ENCODE assay signal across 2 cellular contexts in genomic region chr12:83468988-83469908, GRCh38.
TF ChIP-seq lines count a peak whose summit lies in the region.

No MANE protein-coding gene starts in this region.

TF ChIP-seq in GM12878, 131 proteins besides CTCF, POLR2A, EP300 and RAD21 (continued from another document):
- TF ChIP-seq, protein P1, sequence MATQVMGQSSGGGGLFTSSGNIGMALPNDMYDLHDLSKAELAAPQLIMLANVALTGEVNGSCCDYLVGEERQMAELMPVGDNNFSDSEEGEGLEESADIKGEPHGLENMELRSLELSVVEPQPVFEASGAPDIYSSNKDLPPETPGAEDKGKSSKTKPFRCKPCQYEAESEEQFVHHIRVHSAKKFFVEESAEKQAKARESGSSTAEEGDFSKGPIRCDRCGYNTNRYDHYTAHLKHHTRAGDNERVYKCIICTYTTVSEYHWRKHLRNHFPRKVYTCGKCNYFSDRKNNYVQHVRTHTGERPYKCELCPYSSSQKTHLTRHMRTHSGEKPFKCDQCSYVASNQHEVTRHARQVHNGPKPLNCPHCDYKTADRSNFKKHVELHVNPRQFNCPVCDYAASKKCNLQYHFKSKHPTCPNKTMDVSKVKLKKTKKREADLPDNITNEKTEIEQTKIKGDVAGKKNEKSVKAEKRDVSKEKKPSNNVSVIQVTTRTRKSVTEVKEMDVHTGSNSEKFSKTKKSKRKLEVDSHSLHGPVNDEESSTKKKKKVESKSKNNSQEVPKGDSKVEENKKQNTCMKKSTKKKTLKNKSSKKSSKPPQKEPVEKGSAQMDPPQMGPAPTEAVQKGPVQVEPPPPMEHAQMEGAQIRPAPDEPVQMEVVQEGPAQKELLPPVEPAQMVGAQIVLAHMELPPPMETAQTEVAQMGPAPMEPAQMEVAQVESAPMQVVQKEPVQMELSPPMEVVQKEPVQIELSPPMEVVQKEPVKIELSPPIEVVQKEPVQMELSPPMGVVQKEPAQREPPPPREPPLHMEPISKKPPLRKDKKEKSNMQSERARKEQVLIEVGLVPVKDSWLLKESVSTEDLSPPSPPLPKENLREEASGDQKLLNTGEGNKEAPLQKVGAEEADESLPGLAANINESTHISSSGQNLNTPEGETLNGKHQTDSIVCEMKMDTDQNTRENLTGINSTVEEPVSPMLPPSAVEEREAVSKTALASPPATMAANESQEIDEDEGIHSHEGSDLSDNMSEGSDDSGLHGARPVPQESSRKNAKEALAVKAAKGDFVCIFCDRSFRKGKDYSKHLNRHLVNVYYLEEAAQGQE (IDR thresholded peaks at IDR 0.05; ENCODE audit: low read depth, low read length), result no peak
- TF ChIP-seq, protein P2, sequence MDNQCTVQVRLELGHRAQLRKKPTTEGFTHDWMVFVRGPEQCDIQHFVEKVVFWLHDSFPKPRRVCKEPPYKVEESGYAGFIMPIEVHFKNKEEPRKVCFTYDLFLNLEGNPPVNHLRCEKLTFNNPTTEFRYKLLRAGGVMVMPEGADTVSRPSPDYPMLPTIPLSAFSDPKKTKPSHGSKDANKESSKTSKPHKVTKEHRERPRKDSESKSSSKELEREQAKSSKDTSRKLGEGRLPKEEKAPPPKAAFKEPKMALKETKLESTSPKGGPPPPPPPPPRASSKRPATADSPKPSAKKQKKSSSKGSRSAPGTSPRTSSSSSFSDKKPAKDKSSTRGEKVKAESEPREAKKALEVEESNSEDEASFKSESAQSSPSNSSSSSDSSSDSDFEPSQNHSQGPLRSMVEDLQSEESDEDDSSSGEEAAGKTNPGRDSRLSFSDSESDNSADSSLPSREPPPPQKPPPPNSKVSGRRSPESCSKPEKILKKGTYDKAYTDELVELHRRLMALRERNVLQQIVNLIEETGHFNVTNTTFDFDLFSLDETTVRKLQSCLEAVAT (IDR thresholded peaks at IDR 0.05), result no peak
- TF ChIP-seq, protein P3, sequence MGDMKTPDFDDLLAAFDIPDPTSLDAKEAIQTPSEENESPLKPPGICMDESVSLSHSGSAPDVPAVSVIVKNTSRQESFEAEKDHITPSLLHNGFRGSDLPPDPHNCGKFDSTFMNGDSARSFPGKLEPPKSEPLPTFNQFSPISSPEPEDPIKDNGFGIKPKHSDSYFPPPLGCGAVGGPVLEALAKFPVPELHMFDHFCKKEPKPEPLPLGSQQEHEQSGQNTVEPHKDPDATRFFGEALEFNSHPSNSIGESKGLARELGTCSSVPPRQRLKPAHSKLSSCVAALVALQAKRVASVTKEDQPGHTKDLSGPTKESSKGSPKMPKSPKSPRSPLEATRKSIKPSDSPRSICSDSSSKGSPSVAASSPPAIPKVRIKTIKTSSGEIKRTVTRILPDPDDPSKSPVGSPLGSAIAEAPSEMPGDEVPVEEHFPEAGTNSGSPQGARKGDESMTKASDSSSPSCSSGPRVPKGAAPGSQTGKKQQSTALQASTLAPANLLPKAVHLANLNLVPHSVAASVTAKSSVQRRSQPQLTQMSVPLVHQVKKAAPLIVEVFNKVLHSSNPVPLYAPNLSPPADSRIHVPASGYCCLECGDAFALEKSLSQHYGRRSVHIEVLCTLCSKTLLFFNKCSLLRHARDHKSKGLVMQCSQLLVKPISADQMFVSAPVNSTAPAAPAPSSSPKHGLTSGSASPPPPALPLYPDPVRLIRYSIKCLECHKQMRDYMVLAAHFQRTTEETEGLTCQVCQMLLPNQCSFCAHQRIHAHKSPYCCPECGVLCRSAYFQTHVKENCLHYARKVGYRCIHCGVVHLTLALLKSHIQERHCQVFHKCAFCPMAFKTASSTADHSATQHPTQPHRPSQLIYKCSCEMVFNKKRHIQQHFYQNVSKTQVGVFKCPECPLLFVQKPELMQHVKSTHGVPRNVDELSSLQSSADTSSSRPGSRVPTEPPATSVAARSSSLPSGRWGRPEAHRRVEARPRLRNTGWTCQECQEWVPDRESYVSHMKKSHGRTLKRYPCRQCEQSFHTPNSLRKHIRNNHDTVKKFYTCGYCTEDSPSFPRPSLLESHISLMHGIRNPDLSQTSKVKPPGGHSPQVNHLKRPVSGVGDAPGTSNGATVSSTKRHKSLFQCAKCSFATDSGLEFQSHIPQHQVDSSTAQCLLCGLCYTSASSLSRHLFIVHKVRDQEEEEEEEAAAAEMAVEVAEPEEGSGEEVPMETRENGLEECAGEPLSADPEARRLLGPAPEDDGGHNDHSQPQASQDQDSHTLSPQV (IDR thresholded peaks at IDR 0.05), result no peak

TF ChIP-seq in neural cell, 6 proteins besides CTCF, POLR2A, EP300 and RAD21 (continued from another document):
- TF ChIP-seq, protein P1 (IDR thresholded peaks at IDR 0.05; ENCODE audit: borderline replicate concordance), result peak; percentile 68
TF ChIP-seq in neural cell: peak in this region for 2.
